Comparison of ENCODE assay signal across 18 cellular contexts in the genomic region with DNA sequence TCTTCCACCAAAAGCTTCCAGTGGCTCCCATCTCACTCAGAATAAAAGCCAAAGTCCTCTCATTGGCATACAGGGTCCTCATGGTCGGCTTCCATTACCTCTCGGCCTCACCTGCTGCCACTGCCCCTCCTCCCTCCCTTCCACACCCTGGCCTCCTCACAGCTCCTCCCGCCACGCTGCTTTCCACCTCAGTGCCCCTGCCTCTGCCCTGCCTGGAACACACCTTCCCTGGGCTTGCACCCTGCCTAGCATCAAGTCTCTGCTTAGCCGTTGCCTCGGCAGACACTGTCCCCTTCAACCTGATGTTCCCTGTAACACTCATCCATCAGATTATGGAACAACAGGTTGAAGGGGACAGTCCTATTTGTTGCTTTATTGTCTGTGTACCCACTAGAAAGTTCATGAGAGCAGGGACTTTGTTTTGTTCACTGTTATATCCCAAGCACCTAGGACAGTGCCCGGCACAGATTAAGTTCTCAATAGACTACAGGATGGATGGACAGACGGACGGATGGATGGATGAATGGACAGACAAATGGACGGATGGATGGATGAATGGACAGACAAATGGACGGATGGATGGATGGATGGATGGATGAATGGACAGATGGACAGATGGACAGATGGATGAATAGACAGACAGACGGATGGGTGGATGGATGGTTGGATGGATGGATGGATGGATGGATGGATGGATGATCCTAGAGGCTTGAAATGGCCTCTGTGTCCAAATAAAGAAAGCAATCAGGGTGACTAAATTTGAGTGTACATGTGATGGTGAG. TPM values are rescaled to one million over a fixed set of nuclear protein-coding genes. Genes with fewer than 3 reads are reported as not detected.
"Had no signal": no experiment of that assay in that cellular context is flagged by ENCODE, and none has a peak within 500 bp of the region (broad histone marks: within the 10 kb centered on the region; RNA-seq: fewer than 3 reads in every experiment).

No MANE protein-coding gene starts in this region.

- H3K36me3 ChIP-seq: breast epithelium, lower lobe of right lung, ovary, thoracic aorta, uterus had no signal

- H3K4me1 ChIP-seq: breast epithelium, uterus had no signal

- H3K36me3 Mint-ChIP-seq: activated naive CD8-positive, alpha-beta T cell treated with anti-CD3 and anti-CD28 coated beads for 36 hours had no signal

- DNase-seq: activated B cell treated with CpG ODN at 0.5 μM for 24 hours; activated naive CD8-positive, alpha-beta T cell treated with anti-CD3 and anti-CD28 coated beads for 36 hours; aorta; endodermal cell; lower lobe of right lung; midbrain; ovary; stimulated activated CD4-positive, alpha-beta T cell treated with anti-CD3 and anti-CD28 coated beads, Interleukin-15, amount 100 ng/mL, for 24 hours; stimulated activated CD4-positive, alpha-beta T cell treated with anti-CD3 and anti-CD28 coated beads, Interleukin-4, amount 100 ng/mL, for 4 hours; stimulated activated naive CD8-positive, alpha-beta T cell treated with anti-CD3 and anti-CD28 coated beads, Interleukin-15, amount 100 ng/mL, for 72 hours; T-helper 1 cell; uterus had no signal

- ATAC-seq: lower lobe of right lung; stimulated activated naive CD8-positive, alpha-beta T cell treated with anti-CD3 and anti-CD28 coated beads, Interleukin-15, amount 100 ng/mL, for 72 hours had no signal

- H3K27ac ChIP-seq: breast epithelium, lower lobe of right lung, ovary, thoracic aorta, uterus had no signal

- H3K9me3 Mint-ChIP-seq: activated B cell treated with CpG ODN at 0.5 μM for 24 hours; activated CD4-positive, alpha-beta T cell treated with anti-CD3 and anti-CD28 coated beads, Interleukin-2, amount 10 ng/mL, durations not matched to agents 24 days and 14 days; activated naive CD8-positive, alpha-beta T cell treated with anti-CD3 and anti-CD28 coated beads for 36 hours; activated T-helper 2 cell treated with anti-CD3 and anti-CD28 coated beads, Interferon-gamma antibody, Interleukin-2, Interleukin-4, amounts not matched to agents 10 μg/mL and 5 μg/mL and 100 μg/mL, durations not matched to agents 14 hours and 24 hours and 36 hours; endodermal cell; stimulated activated naive CD8-positive, alpha-beta T cell treated with anti-CD3 and anti-CD28 coated beads, Interleukin-15, amount 100 ng/mL, for 72 hours had no signal

- H3K27ac Mint-ChIP-seq: activated B cell treated with CpG ODN at 0.5 μM for 24 hours; activated CD4-positive, alpha-beta T cell treated with anti-CD3 and anti-CD28 coated beads, Interleukin-2, amount 10 ng/mL, durations not matched to agents 24 days and 14 days; activated naive CD8-positive, alpha-beta T cell treated with anti-CD3 and anti-CD28 coated beads for 36 hours; activated T-helper 2 cell treated with anti-CD3 and anti-CD28 coated beads, Interferon-gamma antibody, Interleukin-2, Interleukin-4, amounts not matched to agents 10 μg/mL and 5 μg/mL and 100 μg/mL, durations not matched to agents 14 hours and 24 hours and 36 hours; endodermal cell had no signal

- H3K9me3 ChIP-seq: breast epithelium, lower lobe of right lung, ovary, thoracic aorta, uterus had no signal

- H3K27me3 ChIP-seq: breast epithelium, ovary, uterus had no signal

- H3K4me3 Mint-ChIP-seq: activated B cell treated with CpG ODN at 0.5 μM for 24 hours; activated naive CD8-positive, alpha-beta T cell treated with anti-CD3 and anti-CD28 coated beads for 36 hours; endodermal cell had no signal

- H3K4me3 ChIP-seq: breast epithelium, lower lobe of right lung, ovary, thoracic aorta, uterus had no signal

RNA-seq across cellular contexts. Expression of gene ANKRD33, which starts 54.3 kb away (rescaled TPM):
- total RNA-seq: activated B cell treated with CpG ODN at 0.5 μM for 24 hours; activated CD4-positive, alpha-beta T cell treated with anti-CD3 and anti-CD28 coated beads, Interleukin-2, amount 10 ng/mL, durations not matched to agents 24 days and 14 days; activated naive CD8-positive, alpha-beta T cell treated with anti-CD3 and anti-CD28 coated beads for 36 hours; activated T-helper 2 cell treated with anti-CD3 and anti-CD28 coated beads, Interferon-gamma antibody, Interleukin-2, Interleukin-4, amounts not matched to agents 10 μg/mL and 5 μg/mL and 100 μg/mL, durations not matched to agents 14 hours and 24 hours and 36 hours; breast epithelium; chondrocyte; lower lobe of right lung; ovary; thoracic aorta had no signal
- polyA plus RNA-seq: aorta, esophagus, ovary had no signal
